In genomic region chr1:54099211-54099610, GRCh38 we compare ENCODE assay signal across 17 cellular contexts. TPM values are rescaled to one million over a fixed set of nuclear protein-coding genes. Genes with fewer than 3 reads are reported as not detected.
DNase-seq lines count a peak whose midpoint lies in the region; TF ChIP-seq lines count a peak whose summit lies in the region.
"Had no signal": no experiment of that assay in that cellular context is flagged by ENCODE, and none has a peak within 500 bp of the region (broad histone marks: within the 10 kb centered on the region; RNA-seq: fewer than 3 reads in every experiment).

No MANE protein-coding gene starts in this region.

- no peak overlapping the region for H3K9ac ChIP-seq in colonic mucosa (ENCODE audit: low read depth in 2 of 2, low read length in 2 of 2)
- H3K9ac ChIP-seq: BLaER1 had no signal

- H3K27ac ChIP-seq in right atrium auricular region (no peak overlapping the region), colonic mucosa (no peak overlapping the region)
- H3K27ac ChIP-seq: 22Rv1, A549, BLaER1 had no signal

- H3K4me3 ChIP-seq in right atrium auricular region (no peak overlapping the region), colonic mucosa (no peak overlapping the region)
- H3K4me3 ChIP-seq: A549, BLaER1, GM23338 had no signal

- DNase-seq in right atrium auricular region (ENCODE audit: low spot score) (peak; percentile 0), cardiac septum (ENCODE audit: low spot score) (no peak), colonic mucosa (peak; percentile 6), pons (ENCODE audit: low spot score) (peak; percentile 11), NCI-H524 treated with DMSO at 0.1 percent for 48 hours (lab: John Stamatoyannopoulos, UW) (no peak), SIG-M5 (lab: John Stamatoyannopoulos, UW) (no peak), HK-2 (ENCODE audit: unreplicated experiment) (no peak)
- DNase-seq: Calu3; CD8-positive, alpha-beta T cell; DMS79 treated with DMSO at 0.1 percent for 48 hours; GF-D8; HFFc6 had no signal

- H3K36me3 ChIP-seq in right atrium auricular region (peaks cover 6% of the 10 kb centered on the region), colonic mucosa (no peaks in the 10 kb centered on the region)

- intact Hi-C loops in cardiac septum (cut with DNase I): no loop called here
- intact Hi-C loops in colonic mucosa (cut with DNase I): no loop called here

- H3K4me1 ChIP-seq in right atrium auricular region (no peaks in the 10 kb centered on the region), colonic mucosa (peaks cover 9% of the 10 kb centered on the region)

- no peaks in the 10 kb centered on the region for H3K27me3 ChIP-seq in right atrium auricular region
- H3K27me3 ChIP-seq in colonic mucosa: no peaks in the 10 kb centered on the region
- H3K27me3 ChIP-seq: BLaER1 had no signal

- H3K9me3 ChIP-seq in right atrium auricular region (no peaks in the 10 kb centered on the region), colonic mucosa (no peaks in the 10 kb centered on the region)
- H3K9me3 ChIP-seq: A549, BLaER1 had no signal

- TF ChIP-seq CTCF in right atrium auricular region (IDR thresholded peaks at IDR 0.05) (no peak), colonic mucosa (IDR thresholded peaks at IDR 0.05) (no peak)

RNA-seq across cellular contexts. Expression of gene TCEANC2, which starts 45.8 kb away (rescaled TPM):
- total RNA-seq in right atrium auricular region: 1 to 10 TPM; 3.3 to 5.6 TPM
- total RNA-seq in cardiac septum: 4.1 TPM
- 1 to 10 TPM; 4.4 to 5.9 TPM for total RNA-seq in colonic mucosa

RNA-seq across cellular contexts. Expression of gene TMEM59, which starts 46.2 kb away (rescaled TPM):
- 100 to 1,000 TPM; 277 to 390 TPM for total RNA-seq in right atrium auricular region
- total RNA-seq in cardiac septum: 289 TPM
- total RNA-seq in colonic mucosa: 100 to 1,000 TPM; 470 to 887 TPM

RNA-seq across cellular contexts. Expression of gene CDCP2, which starts 53.6 kb away (rescaled TPM):
- total RNA-seq in right atrium auricular region (not detected), cardiac septum (not detected), colonic mucosa (under 1 TPM in 1 of 2 donors, not detected in 1; 0.10 TPM)
- total RNA-seq: Calu3; CD8-positive, alpha-beta T cell; GM23338; HepG2; HFFc6 had no signal

Comparison
In these comparisons a context has a peak if more than half of its experiments do, and no peak if none do; other contexts are left out.
1. DNase-seq: peak in right atrium auricular region (single experiment), colonic mucosa (single experiment) and pons (single experiment); none in cardiac septum (single experiment), NCI-H524 treated with DMSO at 0.1 percent for 48 hours (single experiment), SIG-M5 (single experiment) and HK-2 (single experiment).